Comparison of ENCODE assay signal across 6 cellular contexts in the genomic region with DNA sequence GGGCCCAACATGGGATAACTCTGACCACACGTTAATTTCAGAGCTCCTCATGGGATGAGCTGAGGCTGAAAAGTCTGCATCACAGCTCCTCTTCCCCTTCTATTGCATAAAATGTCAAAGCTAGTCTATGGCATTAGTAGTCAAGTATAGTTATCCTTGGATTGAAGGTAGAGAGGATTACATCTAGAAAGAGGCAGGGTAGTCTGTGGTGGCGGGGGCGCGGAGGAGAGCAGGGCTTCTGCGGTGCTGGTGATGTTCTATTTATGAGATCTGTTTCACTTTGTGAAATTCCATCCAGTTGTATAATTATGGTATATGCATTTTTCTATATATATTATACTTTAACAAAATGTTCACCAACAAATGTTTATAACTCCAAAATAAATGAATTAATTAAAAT.
"Had no signal": no experiment of that assay in that cellular context is flagged by ENCODE, and none has a peak within 500 bp of the region (broad histone marks: within the 10 kb centered on the region; RNA-seq: fewer than 3 reads in every experiment).

No MANE protein-coding gene starts in this region.

- DNase-seq: IMR-90, KBM-7 had no signal

- H3K4me3 ChIP-seq: K562 had no signal

- ATAC-seq: HepG2, K562 had no signal

- H3K27ac Mint-ChIP-seq: IgD-negative memory B cell had no signal

- H3K36me3 Mint-ChIP-seq: IgD-negative memory B cell had no signal

- H3K4me3 Mint-ChIP-seq: IgD-negative memory B cell had no signal

- H3K27me3 Mint-ChIP-seq: IgD-negative memory B cell had no signal

- H3K27ac ChIP-seq: HL-60 had no signal
